In the genomic region with DNA sequence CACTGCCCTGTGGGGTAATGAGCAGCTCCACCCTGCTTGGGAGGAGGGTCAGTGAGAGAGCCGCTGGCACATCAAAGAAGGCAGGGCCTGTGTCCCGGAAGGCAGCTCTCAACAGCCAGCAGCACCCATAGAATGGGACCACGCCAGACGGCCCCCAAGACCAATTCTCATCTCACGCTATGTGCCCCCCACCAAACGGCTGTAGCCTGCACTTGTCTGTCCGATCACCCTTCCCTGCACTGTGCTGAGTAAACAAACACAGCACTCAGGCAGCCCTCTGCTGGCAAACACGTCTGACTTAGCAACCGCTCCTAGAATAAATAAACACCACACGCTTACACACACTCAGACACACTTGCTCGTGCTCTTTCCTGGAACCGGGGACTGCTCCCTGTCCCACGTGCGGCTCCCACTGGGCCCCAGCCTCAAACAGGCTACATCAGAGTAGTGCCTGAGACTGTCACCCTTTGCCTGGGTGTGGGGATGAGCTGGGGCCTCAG, we compare ENCODE assay signal across 8 cellular contexts. TPM values are rescaled to one million over a fixed set of nuclear protein-coding genes. Genes with fewer than 3 reads are reported as not detected.
DNase-seq lines count a peak whose midpoint lies in the region; ATAC-seq and TF ChIP-seq lines count a peak whose summit lies in the region.

No MANE protein-coding gene starts in this region.

- no peaks in the 10 kb centered on the region for H3K36me3 ChIP-seq in neural cell (ENCODE audit: insufficient read depth, low read length)

- H3K79me2 ChIP-seq in neural cell (replicated peaks; ENCODE audit: insufficient read depth, low read length): no peaks in the 10 kb centered on the region

- no peaks in the 10 kb centered on the region for H3F3A ChIP-seq in neural cell (ENCODE audit: insufficient read depth, low read length, poor library complexity, severe bottlenecking)

- intact Hi-C loops in activated T-helper 1 cell treated with anti-CD3 and anti-CD28 coated beads, Interleukin-12 subunit alpha, Interleukin-12 subunit beta, Interleukin-2, Interleukin-4 antibody, amounts not matched to agents 30 ng/mL and 10 ng/mL and 1 ng/mL, durations not matched to agents 14 hours and 24 hours and 36 hours (cut with micrococcal nuclease): no loop called here

- TF ChIP-seq CTCF in epithelial cell of proximal tubule (conservative IDR thresholded peaks at IDR 0.05; ENCODE audit: low read depth, low read length) (peak; percentile 48), neural cell (IDR thresholded peaks at IDR 0.05; ENCODE audit: poor library complexity, severe bottlenecking) (peak; percentile 41)

- H3K4me1 Mint-ChIP-seq in activated T-helper 1 cell treated with anti-CD3 and anti-CD28 coated beads, Interleukin-12 subunit alpha, Interleukin-12 subunit beta, Interleukin-2, Interleukin-4 antibody, amounts not matched to agents 30 ng/mL and 10 ng/mL and 1 ng/mL, durations not matched to agents 14 hours and 24 hours and 36 hours (ENCODE audit: low read depth): no peaks in the 10 kb centered on the region

- no peak overlapping the region for H3K4me3 Mint-ChIP-seq in activated T-helper 1 cell treated with anti-CD3 and anti-CD28 coated beads, Interleukin-12 subunit alpha, Interleukin-12 subunit beta, Interleukin-2, Interleukin-4 antibody, amounts not matched to agents 30 ng/mL and 10 ng/mL and 1 ng/mL, durations not matched to agents 14 hours and 24 hours and 36 hours

- no peaks in the 10 kb centered on the region for H3K27me3 ChIP-seq in neural cell (ENCODE audit: insufficient read depth, low read depth, low read length)

- H3K4me3 ChIP-seq in epithelial cell of proximal tubule (ENCODE audit: low read depth, low read length): no peak overlapping the region
- H3K4me3 ChIP-seq in neural cell (ENCODE audit: low read length): no peak overlapping the region

- H3K9me3 Mint-ChIP-seq in activated T-helper 1 cell treated with anti-CD3 and anti-CD28 coated beads, Interleukin-12 subunit alpha, Interleukin-12 subunit beta, Interleukin-2, Interleukin-4 antibody, amounts not matched to agents 30 ng/mL and 10 ng/mL and 1 ng/mL, durations not matched to agents 14 hours and 24 hours and 36 hours: no peaks in the 10 kb centered on the region

- DNase-seq in ELR (ENCODE audit: low read depth) (peak; percentile 59), NCI-H510A treated with DMSO at 0.1 percent for 48 hours (lab: John Stamatoyannopoulos, UW) (peak; percentile 95), epithelial cell of proximal tubule (ENCODE audit: low read depth) (peak; percentile 57)
- no peak for DNase-seq in activated CD4-positive, CD25-positive, alpha-beta regulatory T cell treated with anti-CD3 and anti-CD28 coated beads, Interleukin-2, amount 50 U/mL, for 72 hours
- no peak for DNase-seq in activated T-helper 1 cell treated with anti-CD3 and anti-CD28 coated beads, Interleukin-12 subunit alpha, Interleukin-12 subunit beta, Interleukin-2, Interleukin-4 antibody, amounts not matched to agents 30 ng/mL and 10 ng/mL and 1 ng/mL, durations not matched to agents 14 hours and 24 hours and 36 hours (ENCODE audit: low spot score)

- peak; percentile 42 for TF ChIP-seq RAD21 in neural cell (conservative IDR thresholded peaks at IDR 0.05)

- no peak overlapping the region for H3K27ac Mint-ChIP-seq in activated T-helper 1 cell treated with anti-CD3 and anti-CD28 coated beads, Interleukin-12 subunit alpha, Interleukin-12 subunit beta, Interleukin-2, Interleukin-4 antibody, amounts not matched to agents 30 ng/mL and 10 ng/mL and 1 ng/mL, durations not matched to agents 14 hours and 24 hours and 36 hours

- no peak overlapping the region for H2AFZ ChIP-seq in neural cell (ENCODE audit: low read depth, low read length)

- no peak overlapping the region for H3K9ac ChIP-seq in neural cell (ENCODE audit: low read length)

- no peak overlapping the region for H3K27ac ChIP-seq in neural cell (ENCODE audit: low read length)

- no peaks in the 10 kb centered on the region for H3K27me3 Mint-ChIP-seq in activated T-helper 1 cell treated with anti-CD3 and anti-CD28 coated beads, Interleukin-12 subunit alpha, Interleukin-12 subunit beta, Interleukin-2, Interleukin-4 antibody, amounts not matched to agents 30 ng/mL and 10 ng/mL and 1 ng/mL, durations not matched to agents 14 hours and 24 hours and 36 hours (ENCODE audit: insufficient read depth)

- no peak overlapping the region for H3K4me2 ChIP-seq in neural cell (ENCODE audit: low read length)

- no peak for ATAC-seq in GM21423 (IDR thresholded peaks at IDR 0.05; ENCODE audit: unreplicated experiment)
- ATAC-seq in GM21529 (IDR thresholded peaks at IDR 0.05; ENCODE audit: unreplicated experiment): no peak

- no peak for TF ChIP-seq EP300 in neural cell (conservative IDR thresholded peaks at IDR 0.05; ENCODE audit: poor library complexity, severe bottlenecking)

- H3K9me2 ChIP-seq in neural cell (ENCODE audit: insufficient read depth, low read length): no peaks in the 10 kb centered on the region

- H3K36me3 Mint-ChIP-seq in activated T-helper 1 cell treated with anti-CD3 and anti-CD28 coated beads, Interleukin-12 subunit alpha, Interleukin-12 subunit beta, Interleukin-2, Interleukin-4 antibody, amounts not matched to agents 30 ng/mL and 10 ng/mL and 1 ng/mL, durations not matched to agents 14 hours and 24 hours and 36 hours (ENCODE audit: low read depth): no peaks in the 10 kb centered on the region

- no peaks in the 10 kb centered on the region for H4K20me1 ChIP-seq in neural cell (ENCODE audit: insufficient read depth)

- no peaks in the 10 kb centered on the region for H3K9me3 ChIP-seq in neural cell (ENCODE audit: low read length)

TF ChIP-seq in neural cell, 6 proteins besides CTCF, POLR2A, EP300 and RAD21:
- TF ChIP-seq SMC3 (conservative IDR thresholded peaks at IDR 0.05; ENCODE audit: poor library complexity) (peak; percentile 49), REST (IDR thresholded peaks at IDR 0.05; ENCODE audit: borderline replicate concordance) (no peak), POLR2AphosphoS5 (IDR thresholded peaks at IDR 0.05) (peak; percentile 29), MXI1 (conservative IDR thresholded peaks at IDR 0.05; ENCODE audit: poor library complexity, severe bottlenecking) (no peak)

RNA-seq across cellular contexts. Expression of gene CDON, which starts 53.2 kb away (rescaled TPM):
- total RNA-seq in epithelial cell of proximal tubule: 3.3 and 4.9 TPM in 2 replicates
- polyA plus RNA-seq in neural cell: 44.1 and 45.7 TPM in 2 replicates
- polyA minus RNA-seq in neural cell: 90.8 and 103 TPM in 2 replicates
- total RNA-seq in activated T-helper 1 cell treated with anti-CD3 and anti-CD28 coated beads, Interleukin-12 subunit alpha, Interleukin-12 subunit beta, Interleukin-2, Interleukin-4 antibody, amounts not matched to agents 30 ng/mL and 10 ng/mL and 1 ng/mL, durations not matched to agents 14 hours and 24 hours and 36 hours: 1.3 and 1.8 TPM in 2 replicates

Comparison
In these comparisons a context has a peak if more than half of its experiments do, and no peak if none do; other contexts are left out.
1. DNase-seq: peak in ELR (single experiment), NCI-H510A treated with DMSO at 0.1 percent for 48 hours (single experiment) and epithelial cell of proximal tubule (single experiment); none in activated CD4-positive, CD25-positive, alpha-beta regulatory T cell treated with anti-CD3 and anti-CD28 coated beads, Interleukin-2, amount 50 U/mL, for 72 hours (single experiment) and activated T-helper 1 cell treated with anti-CD3 and anti-CD28 coated beads, Interleukin-12 subunit alpha, Interleukin-12 subunit beta, Interleukin-2, Interleukin-4 antibody, amounts not matched to agents 30 ng/mL and 10 ng/mL and 1 ng/mL, durations not matched to agents 14 hours and 24 hours and 36 hours (single experiment).